In the genomic region with DNA sequence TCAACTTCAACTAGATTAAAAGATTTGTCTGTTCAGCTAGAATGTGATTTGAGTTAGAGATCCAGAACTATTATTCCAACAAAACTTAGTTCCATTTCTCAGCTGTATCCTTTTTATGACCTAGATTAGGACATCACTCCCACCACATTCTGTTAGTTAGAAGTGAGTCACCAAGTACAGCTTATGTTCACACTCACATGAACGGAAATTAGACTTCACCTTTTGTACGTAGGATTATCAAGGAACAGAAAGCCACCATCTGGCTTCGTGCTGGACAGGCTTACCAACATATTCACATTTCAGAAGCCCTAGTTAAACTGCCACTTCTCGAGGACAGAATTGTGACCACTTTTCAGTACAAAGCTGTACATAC, we compare ENCODE assay signal across 19 cellular contexts.
DNase-seq lines count a peak whose midpoint lies in the region; ATAC-seq and TF ChIP-seq lines count a peak whose summit lies in the region.
"Had no signal": no experiment of that assay in that cellular context is flagged by ENCODE, and none has a peak within 500 bp of the region (broad histone marks: within the 10 kb centered on the region; RNA-seq: fewer than 3 reads in every experiment).

No MANE protein-coding gene starts in this region.

- no peak for TF ChIP-seq RAD21 in IMR-90 (IDR thresholded peaks at IDR 0.05; ENCODE audit: low read length)

- H3K9me3 ChIP-seq in AG04450 (ENCODE audit: control insufficient read depth, insufficient read depth, low read length) (no peaks in the 10 kb centered on the region), IMR-90 (ENCODE audit: control insufficient read depth, insufficient read depth, low read length) (no peaks in the 10 kb centered on the region)
- H3K9me3 ChIP-seq: colonic mucosa, esophagus muscularis mucosa, ovary, SJSA1 had no signal

- no peaks in the 10 kb centered on the region for H3K79me1 ChIP-seq in IMR-90 (ENCODE audit: low read depth in 1 of 2, low read length in 2 of 2)

- no peak overlapping the region for H4K91ac ChIP-seq in IMR-90 (ENCODE audit: insufficient read depth, low read depth, low read length)

- no peak overlapping the region for H2BK15ac ChIP-seq in IMR-90 (ENCODE audit: low read depth, low read length)

- H3K4me1 ChIP-seq in IMR-90 (ENCODE audit: control insufficient read depth, insufficient read depth, low read length) = no peaks in the 10 kb centered on the region; the same call in 1 of the 2 replicates
- H3K4me1 ChIP-seq: colonic mucosa, esophagus muscularis mucosa, SJSA1 had no signal

- H3K23ac ChIP-seq in IMR-90 (ENCODE audit: low read depth, low read length) = no peak overlapping the region

- no peak overlapping the region for H4K8ac ChIP-seq in IMR-90 (ENCODE audit: low read depth in 2 of 2, low read length in 2 of 2)

- no TSS peak for BruUV-seq in IMR-90 (replicated peaks; lab: Mats Ljungman, UMichigan)

- no peak overlapping the region for H3K56ac ChIP-seq in IMR-90 (ENCODE audit: extremely low read depth, insufficient read depth, low read length)

- H3K4me3 Mint-ChIP-seq in WTC11 = no peak overlapping the region
- H3K4me3 Mint-ChIP-seq: activated naive CD4-positive, alpha-beta T cell treated with anti-CD3 and anti-CD28 coated beads, Interleukin-2, amount 50 U/mL, for 24 hours; memory B cell; type B pancreatic cell had no signal

- no peak overlapping the region for H4K5ac ChIP-seq in IMR-90 (ENCODE audit: low read depth, low read length)

- TF ChIP-seq CTCF in AG04450 (IDR thresholded peaks at IDR 0.05; ENCODE audit: low read depth, low read length) = no peak
- no peak for TF ChIP-seq CTCF in IMR-90 (conservative IDR thresholded peaks at IDR 0.05; ENCODE audit: low read depth, low read length)
- no peak for TF ChIP-seq CTCF in fibroblast of villous mesenchyme (IDR thresholded peaks at IDR 0.05; ENCODE audit: insufficient read depth, low read depth, low read length)
- TF ChIP-seq CTCF in GM10248 (IDR thresholded peaks at IDR 0.05; ENCODE audit: control extremely low read depth, extremely low read depth, low read depth, missing control alignments) = no peak
- no peak for TF ChIP-seq CTCF in WTC11 (IDR thresholded peaks at IDR 0.05)

- H4K20me1 ChIP-seq in IMR-90 (ENCODE audit: insufficient read depth, low read length) = no peaks in the 10 kb centered on the region

- no peak overlapping the region for H3K9ac ChIP-seq in IMR-90 (ENCODE audit: low read depth, low read length)

- H3K27me3 Mint-ChIP-seq in WTC11 (ENCODE audit: low read depth) = peaks cover 3% of the 10 kb centered on the region; the same call in 1 of the 2 replicates
- H3K27me3 Mint-ChIP-seq: type B pancreatic cell had no signal

- POLR2A ChIA-PET in AG04450 (lab: Yijun Ruan, JAX) (no interaction called here), IMR-90 (lab: Charles Lee; ENCODE audit: unreplicated experiment) (no interaction called here), GM10248 (lab: Yijun Ruan, JAX) (no interaction called here), WTC11 (lab: Charles Lee) (no interaction called here)

- H3K27me3 ChIP-seq in AG04450 (ENCODE audit: control insufficient read depth, insufficient read depth, low read length) (no peaks in the 10 kb centered on the region), IMR-90 (ENCODE audit: control insufficient read depth, insufficient read depth, low read length) (no peaks in the 10 kb centered on the region; the same call in none of the 2 replicates)
- H3K27me3 ChIP-seq: colonic mucosa, esophagus muscularis mucosa, ovary, SJSA1 had no signal

- TF ChIP-seq POLR2A in IMR-90 (IDR thresholded peaks at IDR 0.05; ENCODE audit: low read depth, low read length) = no peak

- H3K9me3 Mint-ChIP-seq in WTC11 = no peaks in the 10 kb centered on the region
- H3K9me3 Mint-ChIP-seq: activated naive CD4-positive, alpha-beta T cell treated with anti-CD3 and anti-CD28 coated beads, Interleukin-2, amount 50 U/mL, for 24 hours; memory B cell; type B pancreatic cell had no signal

- no peak overlapping the region for H2BK20ac ChIP-seq in IMR-90 (ENCODE audit: low read depth, low read length)

- ATAC-seq in IMR-90 (ENCODE audit: low read depth) (no peak), sciatic nerve (no peak), WTC11 (no peak), HG02981 (IDR thresholded peaks at IDR 0.05; ENCODE audit: unreplicated experiment) (no peak)

- H2BK120ac ChIP-seq in IMR-90 (ENCODE audit: low read depth, low read length) = no peak overlapping the region

- no peak overlapping the region for H2AK9ac ChIP-seq in IMR-90 (replicated peaks; ENCODE audit: low read depth, low read length, poor library complexity)

- H3K4me3 ChIP-seq in AG04450 (ENCODE audit: low read depth, low read length) (no peak overlapping the region), IMR-90 (ENCODE audit: insufficient read depth, low read depth, low read length) (no peak overlapping the region), fibroblast of villous mesenchyme (ENCODE audit: low read depth, low read length) (no peak overlapping the region)
- H3K4me3 ChIP-seq: colonic mucosa, esophagus muscularis mucosa, ovary, SJSA1 had no signal

- WGBS in IMR-90 (ENCODE audit: extremely low coverage in 2 of 2, insufficient read length in 1 of 2), 2 experiments = 53% methylated on average over 2 of the region's 4 CpGs; no CpG with 5 or more reads in 1 of the 2 experiments

- no peaks in the 10 kb centered on the region for H3K36me3 ChIP-seq in IMR-90 (ENCODE audit: control insufficient read depth, insufficient read depth, low read length)
- H3K36me3 ChIP-seq: colonic mucosa, esophagus muscularis mucosa, ovary, SJSA1 had no signal

- DNase-seq in AG04450 (ENCODE audit: low read depth, low spot score) (peak; percentile 1), IMR-90 (peak; percentile 64), SW480 (ENCODE audit: low spot score) (peak; percentile 18), fibroblast of villous mesenchyme (ENCODE audit: low read depth) (peak; percentile 94), sciatic nerve (ENCODE audit: low spot score) (no peak), GM10248 (ENCODE audit: extremely low spot score) (no peak), WTC11 (ENCODE audit: low spot score) (no peak)
- DNase-seq: activated CD8-positive, alpha-beta memory T cell treated with anti-CD3 and anti-CD28 coated beads, Interleukin-2, amount 50 U/mL, for 4 hours; AML-193; colonic mucosa; H7; NCI-H510A treated with DMSO at 0.1 percent for 48 hours; ovary had no signal

- H3K4me2 ChIP-seq in IMR-90 (ENCODE audit: low read depth, low read length) = no peak overlapping the region

- no peak overlapping the region for H2AK5ac ChIP-seq in IMR-90 (ENCODE audit: low read depth, low read length)

- H2BK5ac ChIP-seq in IMR-90 (ENCODE audit: low read depth, low read length, poor library complexity, severe bottlenecking) = no peak overlapping the region

- no peak overlapping the region for H3K27ac Mint-ChIP-seq in WTC11
- H3K27ac Mint-ChIP-seq: activated naive CD4-positive, alpha-beta T cell treated with anti-CD3 and anti-CD28 coated beads, Interleukin-2, amount 50 U/mL, for 24 hours; memory B cell; type B pancreatic cell had no signal

- no peaks in the 10 kb centered on the region for H3K9me1 ChIP-seq in IMR-90 (ENCODE audit: insufficient read depth, low read length)

- no peaks in the 10 kb centered on the region for H3K36me3 Mint-ChIP-seq in WTC11
- H3K36me3 Mint-ChIP-seq: memory B cell, type B pancreatic cell had no signal

- H2AFZ ChIP-seq in IMR-90 (replicated peaks; ENCODE audit: low read length, poor library complexity) = no peak overlapping the region

- CTCF ChIA-PET in AG04450 (lab: Charles Lee) (interaction anchor here (0.6 kb wide), 1 partner anchor 163 kb away, joined by 6 read pairs; no protein-coding TSS in a partner anchor), IMR-90 (lab: Yijun Ruan, JAX) (no interaction called here), GM10248 (lab: Yijun Ruan, JAX) (interaction anchor here (1.0 to 2.8 kb wide), 3 partner anchors 13 to 22 kb away, joined by 3 to 14 read pairs (median 3); no protein-coding TSS in a partner anchor), WTC11 (lab: Charles Lee) (no interaction called here)

- no peak overlapping the region for H3K4ac ChIP-seq in IMR-90 (ENCODE audit: low read depth, low read length)

- no peak overlapping the region for H3K14ac ChIP-seq in IMR-90 (replicated peaks; ENCODE audit: low read depth, low read length)

- intact Hi-C loops in IMR-90 (cut with micrococcal nuclease) = no loop called here
- intact Hi-C loops in sciatic nerve (cut with DNase I) = no loop called here

- H3K27ac ChIP-seq in AG04450 (ENCODE audit: low read depth, low read length) = no peak overlapping the region
- H3K27ac ChIP-seq in IMR-90 (ENCODE audit: insufficient read depth, low read length) = no peak overlapping the region
- H3K27ac ChIP-seq: colonic mucosa, esophagus muscularis mucosa, ovary, SJSA1 had no signal

- H3K18ac ChIP-seq in IMR-90 (ENCODE audit: low read depth, low read length) = no peak overlapping the region

- dilution Hi-C loops in IMR-90 (cut with HindIII; ENCODE audit: low sequenced_read_pairs, unreplicated experiment) = no loop called here

- in situ Hi-C loops in IMR-90 (cut with MboI; ENCODE audit: low sequenced_read_pairs) = no loop called here

- peaks cover 15% of the 10 kb centered on the region for H3K4me1 Mint-ChIP-seq in WTC11
- H3K4me1 Mint-ChIP-seq: activated naive CD4-positive, alpha-beta T cell treated with anti-CD3 and anti-CD28 coated beads, Interleukin-2, amount 50 U/mL, for 24 hours; memory B cell had no signal

TF ChIP-seq in IMR-90, 13 proteins besides CTCF, POLR2A, EP300 and RAD21 (continues in another document):
- no peak for TF ChIP-seq USF2 (IDR thresholded peaks at IDR 0.05; ENCODE audit: low read depth, low read length)
- no peak for TF ChIP-seq CEBPB (IDR thresholded peaks at IDR 0.05; ENCODE audit: low read depth, low read length)
- TF ChIP-seq RCOR1 (IDR thresholded peaks at IDR 0.05; ENCODE audit: insufficient replicate concordance, low read length) = no peak

TF ChIP-seq in WTC11, 78 proteins besides CTCF, POLR2A, EP300 and RAD21:
- no peak for TF ChIP-seq CDX4 (CRISPR knock-in tag; IDR thresholded peaks at IDR 0.05; ENCODE audit: borderline replicate concordance)
TF ChIP-seq in WTC11: peak in this region for 0.

Comparison
In these comparisons a context has a peak if more than half of its experiments do, and no peak if none do; other contexts are left out.
1. DNase-seq: peak in AG04450 (single experiment), IMR-90 (single experiment), SW480 (single experiment) and fibroblast of villous mesenchyme (single experiment); none in sciatic nerve (single experiment), GM10248 (single experiment) and WTC11 (single experiment).
2. CTCF ChIA-PET loops: an anchor here in AG04450 (0.6 kb wide) and GM10248 (1.0 to 2.8 kb wide); none called in IMR-90 and WTC11.